Comparison of ENCODE assay signal across 21 cellular contexts in the genomic region with DNA sequence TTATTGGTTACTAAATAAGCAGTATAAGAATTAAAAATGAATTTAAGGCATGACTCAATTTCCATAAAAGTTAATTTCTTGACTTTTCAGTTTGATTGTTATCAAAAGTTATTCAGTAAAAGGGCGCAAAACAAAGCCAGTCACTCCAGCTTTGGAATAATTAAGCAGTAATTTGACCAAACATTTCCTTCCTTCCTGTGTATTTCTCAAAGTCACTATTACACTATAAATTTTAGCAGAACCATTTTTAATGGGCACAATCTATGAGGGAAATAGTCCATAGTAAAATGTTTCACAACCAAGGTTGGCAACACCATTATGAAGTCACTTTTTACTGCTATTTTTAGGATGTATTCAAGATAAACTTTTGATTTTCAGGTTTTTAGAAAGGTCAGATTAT.
A peak's percentile ranks its signal among the peaks of the same experiment; 100 is the strongest.
DNase-seq lines count a peak whose midpoint lies in the region; FAIRE-seq and TF ChIP-seq lines count a peak whose summit lies in the region.
"Had no signal": no experiment of that assay in that cellular context is flagged by ENCODE, and none has a peak within 500 bp of the region (broad histone marks: within the 10 kb centered on the region; RNA-seq: fewer than 3 reads in every experiment).

No MANE protein-coding gene starts in this region.

- no peak overlapping the region for H3K4me3 ChIP-seq in HEK293 (ENCODE audit: low read depth, low read length)
- no peak overlapping the region for H3K4me3 ChIP-seq in SK-N-MC
- H3K4me3 ChIP-seq: BLaER1, GM12878, GM23248 had no signal

- H3K9me3 ChIP-seq in HEK293 (ENCODE audit: control insufficient read depth, insufficient read depth, low read depth, low read length) (no peaks in the 10 kb centered on the region), SK-N-MC (ENCODE audit: low read depth, low read length) (no peaks in the 10 kb centered on the region)
- H3K9me3 ChIP-seq: BLaER1 had no signal

- DNase-seq in AML-193 (lab: John Stamatoyannopoulos, UW) (peak; percentile 43 to 56), SK-N-MC (ENCODE audit: low read depth, low spot score) (peak; percentile 12), mesothelial cell of epicardium (ENCODE audit: low spot score in 2 of 2, unreplicated experiment in 2 of 2) (no peak), SIG-M5 (lab: John Stamatoyannopoulos, UW) (no peak), H54 (ENCODE audit: insufficient read length, low spot score) (no peak), CD1c-positive myeloid dendritic cell (ENCODE audit: extremely low spot score) (no peak)
- DNase-seq: CD4-positive, CD25-positive, alpha-beta regulatory T cell; CD8-positive, alpha-beta memory T cell; COR-L47; DMS 273 treated with DMSO at 0.1 percent for 48 hours; DMS53; DND-41; EL; GM23248; H7; KG1 had no signal

- H3K27me3 Mint-ChIP-seq in mesothelial cell of epicardium (ENCODE audit: low read depth) = no peaks in the 10 kb centered on the region
- H3K27me3 Mint-ChIP-seq: CD4-positive, CD25-positive, alpha-beta regulatory T cell; CD8-positive, alpha-beta memory T cell; IgD-negative memory B cell had no signal

- CTCF ChIA-PET in HEK293 (lab: Yijun Ruan, JAX) = interaction anchor here (0.6 kb wide), 1 partner anchor 421 kb away, joined by 3 read pairs; no protein-coding TSS in a partner anchor

- peaks cover 47% of the 10 kb centered on the region for H3K4me1 Mint-ChIP-seq in mesothelial cell of epicardium
- H3K4me1 Mint-ChIP-seq: CD4-positive, CD25-positive, alpha-beta regulatory T cell; CD8-positive, alpha-beta memory T cell; IgD-negative memory B cell had no signal

- no peak overlapping the region for H3K9ac ChIP-seq in SK-N-MC (ENCODE audit: insufficient read length)
- H3K9ac ChIP-seq: BLaER1, GM23248 had no signal

- POLR2A ChIA-PET in HEK293 (lab: Yijun Ruan, JAX) = no interaction called here

- H3K27ac Mint-ChIP-seq in mesothelial cell of epicardium = peak overlapping the region; percentile 44
- H3K27ac Mint-ChIP-seq: CD4-positive, CD25-positive, alpha-beta regulatory T cell; CD8-positive, alpha-beta memory T cell; IgD-negative memory B cell had no signal

- no peak for TF ChIP-seq POLR2A in H54 (IDR thresholded peaks at IDR 0.05; ENCODE audit: low read depth, low read length)

- no peaks in the 10 kb centered on the region for H3K4me1 ChIP-seq in HEK293 (ENCODE audit: control insufficient read depth, insufficient read depth, low read length)
- H3K4me1 ChIP-seq: BLaER1 had no signal

- no peak overlapping the region for H3K27ac ChIP-seq in HEK293 (ENCODE audit: extremely low read depth, low read depth, low read length)
- H3K27ac ChIP-seq in SK-N-MC = no peak overlapping the region
- H3K27ac ChIP-seq: BLaER1, GM23248 had no signal

- no peak overlapping the region for H3K4me3 Mint-ChIP-seq in mesothelial cell of epicardium
- H3K4me3 Mint-ChIP-seq: CD4-positive, CD25-positive, alpha-beta regulatory T cell; CD8-positive, alpha-beta memory T cell; IgD-negative memory B cell had no signal

- FAIRE-seq in H54 (lab: Jason Lieb, UNC) = no peak
- FAIRE-seq: GM12878, HepG2 had no signal

- H3K36me3 ChIP-seq in HEK293 (ENCODE audit: control insufficient read depth in 2 of 2, insufficient read depth in 1 of 2, low read length in 2 of 2) = no peaks in the 10 kb centered on the region
- H3K36me3 ChIP-seq in SK-N-MC (ENCODE audit: insufficient read depth, low read length) = no peaks in the 10 kb centered on the region
- H3K36me3 ChIP-seq: BLaER1 had no signal

- peaks cover 2% of the 10 kb centered on the region for H3K36me3 Mint-ChIP-seq in mesothelial cell of epicardium
- H3K36me3 Mint-ChIP-seq: CD4-positive, CD25-positive, alpha-beta regulatory T cell; CD8-positive, alpha-beta memory T cell; IgD-negative memory B cell had no signal

- no peaks in the 10 kb centered on the region for H3K9me3 Mint-ChIP-seq in mesothelial cell of epicardium

- TF ChIP-seq CTCF in HEK293 (tag by site-specific recombination; IDR thresholded peaks at IDR 0.05) (no peak), mesothelial cell of epicardium (IDR thresholded peaks at IDR 0.05; ENCODE audit: unreplicated experiment) (no peak)

TF ChIP-seq in HEK293, 187 proteins besides CTCF, POLR2A, EP300 and RAD21:
- 0 out of 2 replicates have a peak, but pooled peaks have one; percentile 19 for TF ChIP-seq PRDM1 (tag by site-specific recombination; IDR thresholded peaks at IDR 0.05)
- TF ChIP-seq ZNF394 (tag by site-specific recombination; IDR thresholded peaks at IDR 0.05; ENCODE audit: borderline replicate concordance) = no peak
- TF ChIP-seq, protein P1, sequence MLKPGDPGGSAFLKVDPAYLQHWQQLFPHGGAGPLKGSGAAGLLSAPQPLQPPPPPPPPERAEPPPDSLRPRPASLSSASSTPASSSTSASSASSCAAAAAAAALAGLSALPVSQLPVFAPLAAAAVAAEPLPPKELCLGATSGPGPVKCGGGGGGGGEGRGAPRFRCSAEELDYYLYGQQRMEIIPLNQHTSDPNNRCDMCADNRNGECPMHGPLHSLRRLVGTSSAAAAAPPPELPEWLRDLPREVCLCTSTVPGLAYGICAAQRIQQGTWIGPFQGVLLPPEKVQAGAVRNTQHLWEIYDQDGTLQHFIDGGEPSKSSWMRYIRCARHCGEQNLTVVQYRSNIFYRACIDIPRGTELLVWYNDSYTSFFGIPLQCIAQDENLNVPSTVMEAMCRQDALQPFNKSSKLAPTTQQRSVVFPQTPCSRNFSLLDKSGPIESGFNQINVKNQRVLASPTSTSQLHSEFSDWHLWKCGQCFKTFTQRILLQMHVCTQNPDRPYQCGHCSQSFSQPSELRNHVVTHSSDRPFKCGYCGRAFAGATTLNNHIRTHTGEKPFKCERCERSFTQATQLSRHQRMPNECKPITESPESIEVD (tag by site-specific recombination; IDR thresholded peaks at IDR 0.05) = 0 out of 2 replicates have a peak, but pooled peaks have one; percentile 22

Comparison
In these comparisons a context has a peak if more than half of its experiments do, and no peak if none do; other contexts are left out.
1. DNase-seq: peak in AML-193 (2 of 2) and SK-N-MC (single experiment); none in mesothelial cell of epicardium (0 of 2), SIG-M5 (single experiment), H54 (single experiment) and CD1c-positive myeloid dendritic cell (single experiment).